Comparison of ENCODE assay signal across 9 cellular contexts in genomic region chr4:40197879-40198689, GRCh38. TPM values are rescaled to one million over a fixed set of nuclear protein-coding genes. Genes with fewer than 3 reads are reported as not detected.
DNase-seq lines count a peak whose midpoint lies in the region; ATAC-seq and TF ChIP-seq lines count a peak whose summit lies in the region.
"Had no signal": no experiment of that assay in that cellular context is flagged by ENCODE, and none has a peak within 500 bp of the region (broad histone marks: within the 10 kb centered on the region; RNA-seq: fewer than 3 reads in every experiment).

No MANE protein-coding gene starts in this region.

- peak overlapping the region; percentile 94 for H3K4me3 Mint-ChIP-seq in activated CD4-positive, alpha-beta T cell treated with anti-CD3 and anti-CD28 coated beads, Interleukin-2, amount 10 ng/mL, durations not matched to agents 7 days and 5 days
- H3K4me3 Mint-ChIP-seq in T-helper 1 cell treated with Interleukin-12 subunit alpha and Interleukin-12 subunit beta and Interleukin-4 antibody, amounts not matched to agents 30 μg/mL and 1 μg/mL, for 36 hours = peak overlapping the region; percentile 97

- peaks cover 41% of the 10 kb centered on the region for H3K4me1 Mint-ChIP-seq in activated CD4-positive, alpha-beta T cell treated with anti-CD3 and anti-CD28 coated beads, Interleukin-2, amount 10 ng/mL, durations not matched to agents 7 days and 5 days
- H3K4me1 Mint-ChIP-seq in T-helper 1 cell treated with Interleukin-12 subunit alpha and Interleukin-12 subunit beta and Interleukin-4 antibody, amounts not matched to agents 30 μg/mL and 1 μg/mL, for 36 hours (ENCODE audit: low read depth) = peaks cover 53% of the 10 kb centered on the region

- no peaks in the 10 kb centered on the region for H3K4me1 ChIP-seq in esophagus (ENCODE audit: control insufficient read depth in 2 of 2, insufficient read depth in 2 of 2, low read length in 1 of 2)
- peaks cover 0 to 18% (median 11%) of the 10 kb centered on the region in 4 donors for H3K4me1 ChIP-seq in stomach
- H3K4me1 ChIP-seq in gastroesophageal sphincter = no peaks in the 10 kb centered on the region

- no peak for ATAC-seq in HG02798 (IDR thresholded peaks at IDR 0.05; ENCODE audit: poor library complexity, unreplicated experiment)
- ATAC-seq in gastroesophageal sphincter = no peak

- no peak for TF ChIP-seq POLR2A in stomach (IDR thresholded peaks at IDR 0.05)
- no peak for TF ChIP-seq POLR2A in gastroesophageal sphincter (IDR thresholded peaks at IDR 0.05)

- H3K27me3 ChIP-seq in esophagus (ENCODE audit: control insufficient read depth in 1 of 2, insufficient read depth in 2 of 2, low read length in 2 of 2) (no peaks in the 10 kb centered on the region), stomach (no peaks in the 10 kb centered on the region), gastroesophageal sphincter (peaks cover 5% of the 10 kb centered on the region)

- 70 to 72% methylated on average over 15 of the region's 15 CpGs for WGBS in esophagus, 2 donors
- WGBS in stomach, 5 donors = 64 to 80% (median 75%) methylated on average over 15 of the region's 15 CpGs
- WGBS in gastroesophageal sphincter (ENCODE audit: low coverage in 1 of 2), 2 donors = 72 to 86% methylated on average over 11 to 14 of the region's 15 CpGs

- H3K9me3 Mint-ChIP-seq in activated CD4-positive, alpha-beta T cell treated with anti-CD3 and anti-CD28 coated beads, Interleukin-2, amount 10 ng/mL, durations not matched to agents 7 days and 5 days = peaks cover 3% of the 10 kb centered on the region
- no peaks in the 10 kb centered on the region for H3K9me3 Mint-ChIP-seq in T-helper 1 cell treated with Interleukin-12 subunit alpha and Interleukin-12 subunit beta and Interleukin-4 antibody, amounts not matched to agents 30 μg/mL and 1 μg/mL, for 36 hours

- H3K4me3 ChIP-seq in esophagus (ENCODE audit: low read depth in 1 of 2, low read length in 2 of 2) = peak overlapping the region; percentile 31 to 39
- peak overlapping the region; percentile 20 to 33 (median 29) for H3K4me3 ChIP-seq in stomach
- peak overlapping the region in 1 of 2 donors; percentile 23 for H3K4me3 ChIP-seq in gastroesophageal sphincter

- CTCF ChIA-PET in activated CD4-positive, alpha-beta T cell treated with anti-CD3 and anti-CD28 coated beads, Interleukin-2, amount 10 ng/mL, durations not matched to agents 7 days and 5 days (lab: Charles Lee) = interaction anchor here (0.5 to 4.5 kb wide), 6 partner anchors 14 to 161 kb away, joined by 3 to 17 read pairs (median 3); no protein-coding TSS in a partner anchor

- POLR2A ChIA-PET in activated CD4-positive, alpha-beta T cell treated with anti-CD3 and anti-CD28 coated beads, Interleukin-2, amount 10 ng/mL, durations not matched to agents 7 days and 5 days (lab: Charles Lee) = interaction anchor here (0.5 to 1.1 kb wide), 2 partner anchors 10 to 113 kb away, joined by 3 to 5 read pairs; no protein-coding TSS in a partner anchor

- TF ChIP-seq EP300 in stomach (IDR thresholded peaks at IDR 0.05) (no peak), gastroesophageal sphincter (IDR thresholded peaks at IDR 0.05) (no peak)

- peak overlapping the region; percentile 98 for H3K27ac Mint-ChIP-seq in activated CD4-positive, alpha-beta T cell treated with anti-CD3 and anti-CD28 coated beads, Interleukin-2, amount 10 ng/mL, durations not matched to agents 7 days and 5 days
- H3K27ac Mint-ChIP-seq in T-helper 1 cell treated with Interleukin-12 subunit alpha and Interleukin-12 subunit beta and Interleukin-4 antibody, amounts not matched to agents 30 μg/mL and 1 μg/mL, for 36 hours = peak overlapping the region; percentile 98

- H3K27me3 Mint-ChIP-seq in activated CD4-positive, alpha-beta T cell treated with anti-CD3 and anti-CD28 coated beads, Interleukin-2, amount 10 ng/mL, durations not matched to agents 7 days and 5 days = no peaks in the 10 kb centered on the region
- H3K27me3 Mint-ChIP-seq in T-helper 1 cell treated with Interleukin-12 subunit alpha and Interleukin-12 subunit beta and Interleukin-4 antibody, amounts not matched to agents 30 μg/mL and 1 μg/mL, for 36 hours (ENCODE audit: low read depth) = no peaks in the 10 kb centered on the region

- no peak for TF ChIP-seq CTCF in stomach (IDR thresholded peaks at IDR 0.05)
- no peak for TF ChIP-seq CTCF in gastroesophageal sphincter (IDR thresholded peaks at IDR 0.05)

- no peaks in the 10 kb centered on the region for H3K36me3 ChIP-seq in esophagus (ENCODE audit: control insufficient read depth in 2 of 2, insufficient read depth in 2 of 2, low read length in 1 of 2)
- H3K36me3 ChIP-seq in stomach = no peaks in the 10 kb centered on the region
- no peaks in the 10 kb centered on the region for H3K36me3 ChIP-seq in gastroesophageal sphincter

- H3K36me3 Mint-ChIP-seq in activated CD4-positive, alpha-beta T cell treated with anti-CD3 and anti-CD28 coated beads, Interleukin-2, amount 10 ng/mL, durations not matched to agents 7 days and 5 days (ENCODE audit: low read depth) = peaks cover 63% of the 10 kb centered on the region
- peaks cover 52% of the 10 kb centered on the region for H3K36me3 Mint-ChIP-seq in T-helper 1 cell treated with Interleukin-12 subunit alpha and Interleukin-12 subunit beta and Interleukin-4 antibody, amounts not matched to agents 30 μg/mL and 1 μg/mL, for 36 hours (ENCODE audit: low read depth)

- peaks cover 0 to 2% of the 10 kb centered on the region in 2 donors for H3K9me3 ChIP-seq in esophagus (ENCODE audit: control insufficient read depth in 2 of 2, insufficient read depth in 1 of 2, low read depth in 1 of 2, low read length in 1 of 2)
- H3K9me3 ChIP-seq in stomach = no peaks in the 10 kb centered on the region
- H3K9me3 ChIP-seq in gastroesophageal sphincter = no peaks in the 10 kb centered on the region

- intact Hi-C loops in stomach (cut with DNase I; ENCODE audit: low total_unique reads) = no loop called here

- no peak for DNase-seq in activated CD4-positive, alpha-beta T cell treated with anti-CD3 and anti-CD28 coated beads, Interleukin-2, amount 10 ng/mL, durations not matched to agents 7 days and 5 days
- DNase-seq in activated CD4-positive, alpha-beta T cell treated with anti-CD3 and anti-CD28 coated beads, Interleukin-2, amount 50 U/mL, for 1 hour = no peak
- DNase-seq in stomach (no peak), COLO829 (ENCODE audit: low spot score) (no peak)

- peak overlapping the region; percentile 20 to 48 for H3K27ac ChIP-seq in esophagus (ENCODE audit: low read depth in 2 of 2, low read length in 1 of 2)
- H3K27ac ChIP-seq in stomach = peak overlapping the region; percentile 12 to 83 (median 74)
- H3K27ac ChIP-seq in gastroesophageal sphincter = peak overlapping the region in 1 of 4 donors; percentile 26

RNA-seq across cellular contexts. Expression of gene RHOH, which starts 1.3 kb away (rescaled TPM):
- total RNA-seq in activated CD4-positive, alpha-beta T cell treated with anti-CD3 and anti-CD28 coated beads, Interleukin-2, amount 10 ng/mL, durations not matched to agents 7 days and 5 days = 100 to 1,000 TPM; 134 to 137 TPM
- polyA plus RNA-seq in esophagus (1 to 10 TPM in 1 of 2 donors, under 1 TPM in 1; 0.87 to 1.1 TPM), stomach (1 to 10 TPM; 3.2 to 7.5 (median 5.4) TPM)
- total RNA-seq in stomach (1 to 10 TPM; 1.3 to 4.8 (median 3.9) TPM), gastroesophageal sphincter (1 to 10 TPM in 2 of 4 donors, under 1 TPM in 2; 0.42 to 4.4 (median 1.0) TPM)
- total RNA-seq: myocyte had no signal

Comparison
In these comparisons a context has a peak if more than half of its experiments do, and no peak if none do; other contexts are left out.
1. RNA of gene RHOH, which starts 1.3 kb away (total RNA-seq): 134 to 137 TPM in activated CD4-positive, alpha-beta T cell treated with anti-CD3 and anti-CD28 coated beads, Interleukin-2, amount 10 ng/mL, durations not matched to agents 7 days and 5 days; 1.3 to 4.8 TPM in stomach and 0.42 to 4.4 TPM in gastroesophageal sphincter; every median in the first group is over 10 times any median in the second.